In the genomic region with DNA sequence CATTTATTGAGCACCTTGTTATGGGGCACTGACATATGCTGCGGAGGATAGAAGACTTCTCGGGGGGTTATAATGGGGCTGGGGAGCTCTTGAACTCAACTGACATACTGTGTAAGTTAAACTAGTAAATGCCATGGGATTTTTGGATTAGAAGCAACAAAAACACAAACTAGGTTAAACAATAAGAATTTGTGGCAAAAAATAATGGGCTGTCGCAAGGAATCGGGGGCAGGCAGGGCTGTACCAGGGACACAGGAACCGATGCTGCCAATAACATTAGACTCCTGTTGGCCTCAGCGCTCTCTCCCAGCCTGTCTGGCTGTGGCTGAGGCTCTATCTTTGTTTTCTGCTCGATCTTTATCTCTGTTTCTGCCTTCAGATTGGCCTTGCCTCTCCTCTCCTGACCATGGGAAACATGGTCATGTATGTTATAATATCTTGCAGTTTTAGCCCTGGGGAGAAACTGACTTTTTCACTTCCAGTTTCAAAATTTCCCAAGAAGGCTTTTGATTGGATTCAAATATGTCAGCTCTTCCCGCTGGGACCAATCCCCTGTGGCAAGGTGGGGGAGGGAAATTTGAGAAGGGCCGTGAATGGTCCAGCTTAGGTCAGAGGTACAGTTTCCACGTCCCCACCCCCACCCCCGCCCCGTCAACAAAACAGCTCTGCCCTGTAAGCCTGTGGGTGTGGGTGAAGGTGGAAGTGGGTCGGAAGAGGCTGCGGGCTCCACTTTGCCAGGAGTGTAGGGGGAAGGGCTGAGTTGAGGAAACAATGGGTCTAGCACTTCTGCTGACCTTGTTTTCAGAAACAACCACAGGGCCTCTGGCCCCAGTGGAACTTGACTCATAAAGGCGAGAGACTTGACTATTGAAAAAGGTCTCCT, we compare ENCODE assay signal across 8 cellular contexts.
DNase-seq lines count a peak whose midpoint lies in the region; ATAC-seq, FAIRE-seq and TF ChIP-seq lines count a peak whose summit lies in the region.

No MANE protein-coding gene starts in this region.

- H4K91ac ChIP-seq in H1 (replicated peaks; ENCODE audit: insufficient read length, low read length): peak overlapping the region; percentile 98

- TF ChIP-seq CTCF in H1 (IDR thresholded peaks at IDR 0.05; ENCODE audit: control extremely low read depth in 1 of 3, insufficient read depth in 1 of 3, low read depth in 1 of 3, low read length in 3 of 3) (no peak), mesothelial cell of epicardium (IDR thresholded peaks at IDR 0.05; ENCODE audit: unreplicated experiment) (no peak)

- TF ChIP-seq POLR2A in H1 (IDR thresholded peaks at IDR 0.05; ENCODE audit: control extremely low read depth in 1 of 2, low read depth in 2 of 2, low read length in 2 of 2): no peak

- no peak for FAIRE-seq in H1 (lab: Jason Lieb, UNC)

- H2AFZ ChIP-seq in H1 (ENCODE audit: low read length): peak overlapping the region; percentile 86; the same call in 1 of the 2 replicates

- H3K27ac ChIP-seq in H1 (ENCODE audit: low read depth, low read length): peak overlapping the region; percentile 54

- no peak overlapping the region for H3K23ac ChIP-seq in H1 (ENCODE audit: insufficient read length)

- H2BK20ac ChIP-seq in H1 (ENCODE audit: low read length): peak overlapping the region; percentile 88; the same call in 1 of the 2 replicates

- peak overlapping the region; percentile 61 for H3K4me3 Mint-ChIP-seq in activated CD4-positive, alpha-beta memory T cell treated with anti-CD3 and anti-CD28 coated beads, Interleukin-2, amount 10 ng/mL, durations not matched to agents 7 days and 5 days
- H3K4me3 Mint-ChIP-seq in mesothelial cell of epicardium: peak overlapping the region; percentile 60
- H3K4me3 Mint-ChIP-seq in stimulated activated naive B cell treated with anti-CD40 and anti-IgM and Interleukin-4, amounts not matched to agents 10 μg/mL and 1 μg/mL and 100 μg/mL, for 72 hours: peak overlapping the region; percentile 82 to 85

- H2BK15ac ChIP-seq in H1 (ENCODE audit: low read length): no peak overlapping the region

- peaks cover 43% of the 10 kb centered on the region for H3K4me1 Mint-ChIP-seq in activated CD4-positive, alpha-beta memory T cell treated with anti-CD3 and anti-CD28 coated beads, Interleukin-2, amount 10 ng/mL, durations not matched to agents 7 days and 5 days
- H3K4me1 Mint-ChIP-seq in mesothelial cell of epicardium: peaks cover 64% of the 10 kb centered on the region
- peaks cover 56 to 87% of the 10 kb centered on the region in 2 donors for H3K4me1 Mint-ChIP-seq in stimulated activated naive B cell treated with anti-CD40 and anti-IgM and Interleukin-4, amounts not matched to agents 10 μg/mL and 1 μg/mL and 100 μg/mL, for 72 hours

- peak overlapping the region; percentile 94; the same call in 1 of the 2 replicates for H4K8ac ChIP-seq in H1 (ENCODE audit: extremely low read depth, insufficient read depth, low read length)

- H2BK12ac ChIP-seq in H1 (ENCODE audit: low read depth, low read length): peak overlapping the region; percentile 99

- peak overlapping the region; percentile 99 for H2BK120ac ChIP-seq in H1 (replicated peaks; ENCODE audit: low read depth, low read length)

- H3K4me3 ChIP-seq in H1 (ENCODE audit: extremely low read depth in 1 of 4, insufficient read depth in 2 of 4, low read depth in 3 of 4, low read length in 4 of 4): peak overlapping the region in 3 of 4 experiments; percentile 2 to 56 (median 4); a peak in 4 of 8 replicates

- H3K36me3 Mint-ChIP-seq in activated CD4-positive, alpha-beta memory T cell treated with anti-CD3 and anti-CD28 coated beads, Interleukin-2, amount 10 ng/mL, durations not matched to agents 7 days and 5 days (ENCODE audit: low read depth): no peaks in the 10 kb centered on the region
- no peaks in the 10 kb centered on the region for H3K36me3 Mint-ChIP-seq in mesothelial cell of epicardium
- peaks cover 0 to 3% of the 10 kb centered on the region in 2 donors for H3K36me3 Mint-ChIP-seq in stimulated activated naive B cell treated with anti-CD40 and anti-IgM and Interleukin-4, amounts not matched to agents 10 μg/mL and 1 μg/mL and 100 μg/mL, for 72 hours

- DNase-seq in NCI-H748 (lab: John Stamatoyannopoulos, UW; ENCODE audit: unreplicated experiment) (peak; percentile 54), NCI-H748 treated with DMSO at 0.1 percent for 48 hours (lab: John Stamatoyannopoulos, UW) (no peak), NCI-H524 treated with DMSO at 0.1 percent for 48 hours (lab: John Stamatoyannopoulos, UW) (peak; percentile 76), H1 (ENCODE audit: low read depth in 1 of 2, low spot score in 2 of 2) (peak in 1 of 2 experiments; percentile 56), mesothelial cell of epicardium (ENCODE audit: low spot score in 2 of 2, unreplicated experiment in 2 of 2) (no peak)
- DNase-seq in activated CD4-positive, alpha-beta memory T cell treated with anti-CD3 and anti-CD28 coated beads, Interleukin-2, amount 10 ng/mL, durations not matched to agents 7 days and 5 days: peak; percentile 80
- DNase-seq in stimulated activated naive B cell treated with anti-CD40 and anti-IgM and Interleukin-4, amounts not matched to agents 10 μg/mL and 1 μg/mL and 100 μg/mL, for 72 hours: peak; percentile 81

- H3K79me2 ChIP-seq in H1 (ENCODE audit: control insufficient read depth in 1 of 2, insufficient read depth in 2 of 2, low read length in 2 of 2): no peaks in the 10 kb centered on the region

- no peaks in the 10 kb centered on the region for H3K79me1 ChIP-seq in H1 (ENCODE audit: low read depth, low read length)

- H3K27me3 ChIP-seq in H1 (replicated peaks in 1 of 4; ENCODE audit: control insufficient read depth in 3 of 4, extremely low read depth in 1 of 4, insufficient read depth in 3 of 4, low read length in 3 of 4): no peaks in the 10 kb centered on the region; a peak in 2 of 7 replicates

- H4K20me1 ChIP-seq in H1 (replicated peaks in 1 of 2; ENCODE audit: control insufficient read depth in 1 of 2, insufficient read depth in 2 of 2, low read length in 2 of 2): no peaks in the 10 kb centered on the region

- peak overlapping the region; percentile 66; the same call in 1 of the 2 replicates for H2AK5ac ChIP-seq in H1 (ENCODE audit: low read depth, low read length)

- ATAC-seq in HG02973 (IDR thresholded peaks at IDR 0.05; ENCODE audit: unreplicated experiment): peak; percentile 45
- ATAC-seq in stimulated activated naive B cell treated with anti-CD40 and anti-IgM and Interleukin-4, amounts not matched to agents 10 μg/mL and 1 μg/mL and 100 μg/mL, for 72 hours (replicated peaks): peak; percentile 76

- H3K4me1 ChIP-seq in H1 (replicated peaks in 1 of 4; ENCODE audit: control insufficient read depth in 3 of 4, insufficient read depth in 4 of 4, low read length in 3 of 4): peaks cover 10 to 33% (median 20%) of the 10 kb centered on the region in 4 experiments

- H3K9ac ChIP-seq in H1 (replicated peaks in 1 of 4; ENCODE audit: extremely low read depth in 1 of 4, low read depth in 3 of 4, low read length in 3 of 4): peak overlapping the region in 3 of 4 experiments; percentile 13 to 54 (median 39); a peak in 2 of 7 replicates

- no peaks in the 10 kb centered on the region for H3K36me3 ChIP-seq in H1 (ENCODE audit: control insufficient read depth in 2 of 4, insufficient read depth in 4 of 4, low read length in 3 of 4)

- peak in 1 of 2 experiments; percentile 4; a peak in 1 of 4 replicates for TF ChIP-seq RAD21 in H1 (IDR thresholded peaks at IDR 0.05 in 1 of 2, conservative IDR thresholded peaks at IDR 0.05 in 1 of 2; ENCODE audit: low read depth in 2 of 2, low read length in 2 of 2)

- peak overlapping the region; percentile 86 for H4K5ac ChIP-seq in H1 (ENCODE audit: insufficient read length, low read depth, low read length)

- 30% methylated on average over 10 of the region's 15 CpGs; no CpG with 5 or more reads in 1 of the 2 experiments for WGBS in H1 (ENCODE audit: extremely low coverage in 1 of 2, insufficient coverage in 1 of 2, insufficient read length in 1 of 2, insufficient replicate concordance in 2 of 2, low coverage in 1 of 2, low lambda C conversion rate in 2 of 2, missing lambda C conversion rate in 1 of 2), 2 experiments

- H3K56ac ChIP-seq in H1 (replicated peaks; ENCODE audit: insufficient read length, low read depth, low read length): no peak overlapping the region

- CTCF ChIA-PET in activated CD4-positive, alpha-beta memory T cell treated with anti-CD3 and anti-CD28 coated beads, Interleukin-2, amount 10 ng/mL, durations not matched to agents 7 days and 5 days (lab: Charles Lee): interaction anchor here (1.0 to 2.2 kb wide), 4 partner anchors 12 to 160 kb away, joined by 3 to 14 read pairs (median 4); no protein-coding TSS in a partner anchor
- CTCF ChIA-PET in H1 (lab: Charles Lee; ENCODE audit: partially characterized antibody): no interaction called here

- peaks cover 7% of the 10 kb centered on the region for H3K23me2 ChIP-seq in H1 (ENCODE audit: low read depth, low read length)

- no peaks in the 10 kb centered on the region for H3K9me3 ChIP-seq in H1 (ENCODE audit: insufficient read depth in 2 of 2, low read depth in 1 of 2, low read length in 1 of 2)

- peak overlapping the region; percentile 96; the same call in 1 of the 2 replicates for H2BK5ac ChIP-seq in H1 (ENCODE audit: low read depth, low read length)

- H3K27ac Mint-ChIP-seq in activated CD4-positive, alpha-beta memory T cell treated with anti-CD3 and anti-CD28 coated beads, Interleukin-2, amount 10 ng/mL, durations not matched to agents 7 days and 5 days: peak overlapping the region; percentile 92
- H3K27ac Mint-ChIP-seq in mesothelial cell of epicardium: peak overlapping the region; percentile 89
- peak overlapping the region; percentile 97 for H3K27ac Mint-ChIP-seq in stimulated activated naive B cell treated with anti-CD40 and anti-IgM and Interleukin-4, amounts not matched to agents 10 μg/mL and 1 μg/mL and 100 μg/mL, for 72 hours

- POLR2A ChIA-PET in activated CD4-positive, alpha-beta memory T cell treated with anti-CD3 and anti-CD28 coated beads, Interleukin-2, amount 10 ng/mL, durations not matched to agents 7 days and 5 days (lab: Charles Lee): interaction anchor here (0.6 to 8.8 kb wide), 12 partner anchors 12 to 321 kb away, joined by 3 to 374 read pairs (median 4); a partner anchor contains a TSS
- POLR2A ChIA-PET in H1 (lab: Charles Lee; ENCODE audit: partially characterized antibody): interaction anchor here (0.9 to 6.2 kb wide), 5 partner anchors 108 to 252 kb away, joined by 3 to 82 read pairs (median 6); a partner anchor contains a TSS

- peak overlapping the region; percentile 97 for H3K18ac ChIP-seq in H1 (ENCODE audit: extremely low read depth, low read length)

- no peaks in the 10 kb centered on the region for H3K9me3 Mint-ChIP-seq in activated CD4-positive, alpha-beta memory T cell treated with anti-CD3 and anti-CD28 coated beads, Interleukin-2, amount 10 ng/mL, durations not matched to agents 7 days and 5 days
- H3K9me3 Mint-ChIP-seq in mesothelial cell of epicardium: no peaks in the 10 kb centered on the region
- H3K9me3 Mint-ChIP-seq in stimulated activated naive B cell treated with anti-CD40 and anti-IgM and Interleukin-4, amounts not matched to agents 10 μg/mL and 1 μg/mL and 100 μg/mL, for 72 hours: peaks cover 2 to 4% of the 10 kb centered on the region in 2 donors

- H3K4ac ChIP-seq in H1 (replicated peaks; ENCODE audit: insufficient read length, low read depth, low read length): peak overlapping the region; percentile 99

- H3K27me3 Mint-ChIP-seq in activated CD4-positive, alpha-beta memory T cell treated with anti-CD3 and anti-CD28 coated beads, Interleukin-2, amount 10 ng/mL, durations not matched to agents 7 days and 5 days: no peaks in the 10 kb centered on the region
- no peaks in the 10 kb centered on the region for H3K27me3 Mint-ChIP-seq in mesothelial cell of epicardium (ENCODE audit: low read depth)
- no peaks in the 10 kb centered on the region for H3K27me3 Mint-ChIP-seq in stimulated activated naive B cell treated with anti-CD40 and anti-IgM and Interleukin-4, amounts not matched to agents 10 μg/mL and 1 μg/mL and 100 μg/mL, for 72 hours

- peak overlapping the region; percentile 65 to 80 for H3K4me2 ChIP-seq in H1 (ENCODE audit: insufficient read depth in 1 of 2, low read depth in 2 of 2, low read length in 2 of 2)

- TF ChIP-seq EP300 in H1 (IDR thresholded peaks at IDR 0.05; ENCODE audit: borderline replicate concordance in 1 of 2, low read depth in 2 of 2, low read length in 2 of 2): no peak

- H3K14ac ChIP-seq in H1 (ENCODE audit: insufficient read length): no peak overlapping the region

Comparison
In these comparisons a context has a peak if more than half of its experiments do, and no peak if none do; other contexts are left out.
1. DNase-seq: peak in NCI-H748 (single experiment), NCI-H524 treated with DMSO at 0.1 percent for 48 hours (single experiment), activated CD4-positive, alpha-beta memory T cell treated with anti-CD3 and anti-CD28 coated beads, Interleukin-2, amount 10 ng/mL, durations not matched to agents 7 days and 5 days (single experiment) and stimulated activated naive B cell treated with anti-CD40 and anti-IgM and Interleukin-4, amounts not matched to agents 10 μg/mL and 1 μg/mL and 100 μg/mL, for 72 hours (single experiment); none in NCI-H748 treated with DMSO at 0.1 percent for 48 hours (single experiment) and mesothelial cell of epicardium (0 of 2).
2. Peak in every context shown above with its lines, with median percentiles within 50 percentile points of each other: H3K27ac Mint-ChIP-seq and H3K4me3 Mint-ChIP-seq.